8 cellular contexts compared by ENCODE assay signal in the genomic region with DNA sequence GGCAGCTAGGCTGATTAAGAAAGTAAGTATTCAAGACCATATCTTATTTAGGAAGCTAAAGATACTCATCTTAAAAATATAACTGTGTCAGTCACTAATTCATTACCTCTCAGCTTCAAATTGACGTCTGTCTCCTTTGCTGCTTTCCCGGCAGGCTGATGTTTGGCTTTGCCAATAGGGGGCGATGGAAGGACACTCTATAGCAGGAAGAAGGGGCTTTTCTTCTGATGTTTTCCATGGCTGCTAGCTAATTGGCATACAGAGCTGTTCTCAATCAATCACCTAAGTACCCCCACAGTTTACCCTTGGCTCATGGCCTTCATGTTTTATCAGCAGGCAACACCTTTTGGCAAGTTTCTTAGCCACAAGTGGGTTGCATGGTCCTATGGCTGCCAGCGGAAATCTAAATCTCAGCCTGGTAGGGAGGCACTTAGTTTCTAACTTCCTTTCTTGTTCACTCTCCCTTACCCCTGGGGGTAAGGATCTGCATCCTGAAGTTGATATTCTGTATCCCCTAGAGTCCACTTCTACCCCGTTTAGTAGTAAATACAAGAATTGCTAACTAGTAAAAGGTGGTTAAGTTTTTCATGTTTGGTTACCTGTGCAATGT. TPM values are rescaled to one million over a fixed set of nuclear protein-coding genes. Genes with fewer than 3 reads are reported as not detected.
DNase-seq lines count a peak whose midpoint lies in the region; ATAC-seq and TF ChIP-seq lines count a peak whose summit lies in the region.

No MANE protein-coding gene starts in this region.

- H4K91ac ChIP-seq in mesenchymal stem cell (ENCODE audit: low read length): no peak overlapping the region

- H2BK5ac ChIP-seq in mesenchymal stem cell (ENCODE audit: low read depth, low read length, poor library complexity, severe bottlenecking): no peak overlapping the region

- no peak overlapping the region for H2BK15ac ChIP-seq in mesenchymal stem cell (ENCODE audit: low read depth, poor library complexity, severe bottlenecking)

- H3K4me1 ChIP-seq in mesenchymal stem cell (ENCODE audit: control insufficient read depth, insufficient read depth, low read depth, low read length): no peaks in the 10 kb centered on the region

- no peak overlapping the region for H3K23ac ChIP-seq in mesenchymal stem cell (ENCODE audit: low read length in 2 of 2)

- no peak overlapping the region for H4K8ac ChIP-seq in mesenchymal stem cell (ENCODE audit: low read length)

- 21% methylated on average over 4 of the region's 5 CpGs for WGBS in mesenchymal stem cell

- no peak overlapping the region for H3K4me3 ChIP-seq in mesenchymal stem cell (ENCODE audit: insufficient read depth in 1 of 2, low read depth in 1 of 2, low read length in 2 of 2)

- no peaks in the 10 kb centered on the region for H3K79me1 ChIP-seq in mesenchymal stem cell (replicated peaks; ENCODE audit: low read length, poor library complexity, severe bottlenecking)

- no peak for ATAC-seq in GM21825 (IDR thresholded peaks at IDR 0.05; ENCODE audit: unreplicated experiment)
- no peak for ATAC-seq in HG03460 (IDR thresholded peaks at IDR 0.05; ENCODE audit: unreplicated experiment)

- H3K9me3 ChIP-seq in mesenchymal stem cell (ENCODE audit: control insufficient read depth, low read length): no peaks in the 10 kb centered on the region

- no peak overlapping the region for H3K4me2 ChIP-seq in mesenchymal stem cell (ENCODE audit: low read length, poor library complexity, severe bottlenecking)

- H3K9ac ChIP-seq in mesenchymal stem cell (ENCODE audit: low read length): no peak overlapping the region

- no peaks in the 10 kb centered on the region for H3K27me3 ChIP-seq in mesenchymal stem cell (ENCODE audit: control insufficient read depth in 1 of 2, insufficient read depth in 1 of 2, low read length in 2 of 2)

- H3K27ac ChIP-seq in mesenchymal stem cell (ENCODE audit: low read length, poor library complexity, severe bottlenecking): no peak overlapping the region

- POLR2A ChIA-PET in HEK293T (lab: Yijun Ruan, JAX): interaction anchor here (1.0 to 1.1 kb wide), 2 partner anchors 114 to 436 kb away, joined by 4 to 6 read pairs; a partner anchor contains a TSS

- CTCF ChIA-PET in HEK293T (lab: Yijun Ruan, JAX): interaction anchor here (0.6 to 1.6 kb wide), 13 partner anchors 10 to 461 kb away, joined by 3 to 13 read pairs (median 4); no protein-coding TSS in a partner anchor

- H3K36me3 ChIP-seq in mesenchymal stem cell (ENCODE audit: control insufficient read depth in 1 of 2, insufficient read depth in 2 of 2, low read depth in 1 of 2, low read length in 2 of 2): no peaks in the 10 kb centered on the region

- no peak overlapping the region for H2AK5ac ChIP-seq in mesenchymal stem cell (ENCODE audit: low read length, severe bottlenecking)

- no peak overlapping the region for H3K18ac ChIP-seq in mesenchymal stem cell (ENCODE audit: low read depth in 1 of 2, low read length in 2 of 2)

- H2AFZ ChIP-seq in mesenchymal stem cell (ENCODE audit: low read depth, low read length): no peak overlapping the region

- no peak overlapping the region for H2BK120ac ChIP-seq in mesenchymal stem cell (ENCODE audit: low read depth, low read length)

- H2BK12ac ChIP-seq in mesenchymal stem cell (ENCODE audit: low read length in 2 of 2): no peak overlapping the region

- no peak overlapping the region for H3K14ac ChIP-seq in mesenchymal stem cell (ENCODE audit: low read length in 2 of 2)

- DNase-seq in DMS 273 (lab: John Stamatoyannopoulos, UW; ENCODE audit: unreplicated experiment) (peak; percentile 82), DMS 273 treated with DMSO at 0.1 percent for 48 hours (lab: John Stamatoyannopoulos, UW) (no peak), HEK293T (ENCODE audit: extremely low spot score) (peak; percentile 66), NOMO-1 treated with DMSO at 0.1 percent for 48 hours (lab: John Stamatoyannopoulos, UW; ENCODE audit: unreplicated experiment) (peak; percentile 72), cerebellar cortex (ENCODE audit: low spot score) (peak; percentile 45), mesenchymal stem cell (peak; percentile 53)

- H3K4ac ChIP-seq in mesenchymal stem cell (ENCODE audit: low read depth in 1 of 2, low read length in 2 of 2): no peak overlapping the region

TF ChIP-seq in HEK293T, 16 proteins besides CTCF, POLR2A, EP300 and RAD21:
- TF ChIP-seq CTBP1 (IDR thresholded peaks at IDR 0.05; ENCODE audit: borderline replicate concordance) (no peak), SP1 (IDR thresholded peaks at IDR 0.05) (no peak), LEF1 (IDR thresholded peaks at IDR 0.05; ENCODE audit: borderline replicate concordance) (no peak), TARDBP (IDR thresholded peaks at IDR 0.05) (no peak), L3MBTL2 (conservative IDR thresholded peaks at IDR 0.05) (no peak), FOXK2 (IDR thresholded peaks at IDR 0.05) (no peak)
- TF ChIP-seq, protein P1, sequence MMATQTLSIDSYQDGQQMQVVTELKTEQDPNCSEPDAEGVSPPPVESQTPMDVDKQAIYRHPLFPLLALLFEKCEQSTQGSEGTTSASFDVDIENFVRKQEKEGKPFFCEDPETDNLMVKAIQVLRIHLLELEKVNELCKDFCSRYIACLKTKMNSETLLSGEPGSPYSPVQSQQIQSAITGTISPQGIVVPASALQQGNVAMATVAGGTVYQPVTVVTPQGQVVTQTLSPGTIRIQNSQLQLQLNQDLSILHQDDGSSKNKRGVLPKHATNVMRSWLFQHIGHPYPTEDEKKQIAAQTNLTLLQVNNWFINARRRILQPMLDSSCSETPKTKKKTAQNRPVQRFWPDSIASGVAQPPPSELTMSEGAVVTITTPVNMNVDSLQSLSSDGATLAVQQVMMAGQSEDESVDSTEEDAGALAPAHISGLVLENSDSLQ (IDR thresholded peaks at IDR 0.05): peak; percentile 60
TF ChIP-seq in HEK293T: peak in this region for 1.

RNA-seq across cellular contexts. Expression of a gene that starts 45.0 kb away (rescaled TPM):
- not detected for polyA plus RNA-seq in mesenchymal stem cell (2013, experiment 1 of 2)
- 0.01 TPM for polyA plus RNA-seq in mesenchymal stem cell (2013, experiment 2 of 2)
